ENCODE assay signal across 1 cellular context in genomic region chr21:42661688-42662429, GRCh38.
TF ChIP-seq lines count a peak whose summit lies in the region.

No MANE protein-coding gene starts in this region.

TF ChIP-seq in H1, 55 proteins besides CTCF, POLR2A, EP300 and RAD21 (continued from another document):
- TF ChIP-seq SAP30 (IDR thresholded peaks at IDR 0.05; ENCODE audit: insufficient read depth, insufficient replicate concordance, low read length) = no peak
